Comparison of ENCODE assay signal across 8 cellular contexts in the genomic region with DNA sequence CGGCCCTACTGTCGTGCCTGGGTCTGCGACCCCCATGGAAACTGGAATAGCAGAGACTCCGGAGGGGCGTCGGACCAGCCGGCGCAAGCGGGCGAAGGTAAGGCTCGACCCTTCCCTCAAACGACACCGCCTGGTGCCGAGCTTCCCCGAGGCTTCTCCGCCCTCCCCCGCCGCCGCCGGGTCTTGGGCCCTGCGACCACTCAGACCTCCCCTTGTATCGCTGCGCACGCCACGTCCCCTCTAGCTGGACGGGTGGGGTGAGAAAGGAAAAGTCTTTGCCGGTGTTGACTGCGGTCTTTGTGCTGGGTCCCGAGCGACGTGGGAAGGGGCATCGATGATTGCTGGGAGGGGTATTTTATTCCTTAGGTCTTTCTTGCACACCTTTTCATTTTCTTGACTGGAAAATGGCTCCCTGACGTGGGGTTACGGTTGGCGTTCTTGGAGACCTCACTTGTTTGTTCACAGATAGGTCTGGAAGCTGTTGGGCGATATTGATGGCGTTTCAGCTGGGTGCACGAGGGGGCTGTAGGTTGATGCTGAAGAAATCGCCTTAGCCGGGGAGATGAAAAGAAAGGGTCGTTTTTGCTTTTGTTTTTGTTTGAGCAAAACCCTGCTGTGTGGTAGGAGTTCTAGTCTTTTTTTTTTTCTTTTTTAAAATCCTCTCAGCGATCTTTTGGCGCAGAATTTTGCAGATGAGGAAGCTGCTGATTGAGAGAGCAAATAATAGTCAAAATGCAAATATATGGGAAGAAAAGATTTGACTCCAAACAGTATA. TPM values are rescaled to one million over a fixed set of nuclear protein-coding genes. Genes with fewer than 3 reads are reported as not detected.
A peak's percentile ranks its signal among the peaks of the same experiment; 100 is the strongest.
DNase-seq lines count a peak whose midpoint lies in the region; TF ChIP-seq lines count a peak whose summit lies in the region.

No MANE protein-coding gene starts in this region.

- TF ChIP-seq POLR2A in NB4 (IDR thresholded peaks at IDR 0.05; ENCODE audit: extremely low read depth, insufficient read length) (no peak), testis (IDR thresholded peaks at IDR 0.05) (no peak)

- H3K27me3 ChIP-seq in mucosa of rectum (ENCODE audit: control insufficient read depth in 2 of 2, insufficient read depth in 2 of 2, low read length in 2 of 2) (no peaks in the 10 kb centered on the region), testis (no peaks in the 10 kb centered on the region)

- intact Hi-C loops in testis (cut with DNase I; ENCODE audit: low total_unique reads): no loop called here

- 0 to 2% methylated on average over 35 to 40 of the region's 43 CpGs for WGBS in testis, 2 donors

- DNase-seq in GM12864 (ENCODE audit: low read depth): no peak
- DNase-seq in HCEC 1CT: peak; percentile 46
- peak; percentile 69 for DNase-seq in NB4 (ENCODE audit: low read depth)
- DNase-seq in activated CD8-positive, alpha-beta memory T cell treated with anti-CD3 and anti-CD28 coated beads, Interleukin-2, amount 50 U/mL, for 4 hours: peak; percentile 24
- DNase-seq in epithelial cell of proximal tubule (ENCODE audit: low read depth): no peak
- DNase-seq in testis: peak; percentile 61
- DNase-seq in NCI-H446 treated with DMSO at 0.1 percent for 48 hours (lab: John Stamatoyannopoulos, UW): no peak

- H3K9me3 ChIP-seq in mucosa of rectum (ENCODE audit: control insufficient read depth in 2 of 2, low read length in 2 of 2): no peaks in the 10 kb centered on the region
- no peaks in the 10 kb centered on the region for H3K9me3 ChIP-seq in testis

- H3K27ac ChIP-seq in mucosa of rectum (ENCODE audit: low read depth in 2 of 2, low read length in 2 of 2) (peak overlapping the region; percentile 80 to 89), testis (peak overlapping the region; percentile 89 to 94)

- no peak for TF ChIP-seq CTCF in GM12864 (IDR thresholded peaks at IDR 0.05; ENCODE audit: low read depth, low read length, missing control alignments)
- TF ChIP-seq CTCF in NB4 (IDR thresholded peaks at IDR 0.05; ENCODE audit: low read depth, low read length): no peak
- TF ChIP-seq CTCF in epithelial cell of proximal tubule (conservative IDR thresholded peaks at IDR 0.05; ENCODE audit: low read depth, low read length): no peak
- no peak for TF ChIP-seq CTCF in testis (IDR thresholded peaks at IDR 0.05)

- H3K4me3 ChIP-seq in GM12864 (ENCODE audit: low read depth, low read length) (peak overlapping the region; percentile 94), NB4 (ENCODE audit: low read depth, low read length) (peak overlapping the region; percentile 81), epithelial cell of proximal tubule (ENCODE audit: low read depth, low read length) (peak overlapping the region; percentile 81), mucosa of rectum (ENCODE audit: low read length in 2 of 2) (peak overlapping the region; percentile 97 to 98), testis (peak overlapping the region; percentile 94 to 96)

- peak overlapping the region; percentile 78 to 79 for H3K9ac ChIP-seq in mucosa of rectum (ENCODE audit: low read depth in 1 of 2, low read length in 2 of 2)

- H3K4me1 ChIP-seq in mucosa of rectum (ENCODE audit: control insufficient read depth in 2 of 2, insufficient read depth in 2 of 2, low read length in 2 of 2): peaks cover 2 to 4% of the 10 kb centered on the region in 2 donors
- peaks cover 11% of the 10 kb centered on the region for H3K4me1 ChIP-seq in testis

- H3K36me3 ChIP-seq in mucosa of rectum (ENCODE audit: control insufficient read depth in 2 of 2, insufficient read depth in 2 of 2, low read length in 2 of 2) (no peaks in the 10 kb centered on the region), testis (ENCODE audit: low read depth, missing control alignments) (no peaks in the 10 kb centered on the region)

RNA-seq across cellular contexts. Expression of a gene that starts 0.8 kb away (rescaled TPM):
- total RNA-seq in epithelial cell of proximal tubule (110 and 136 TPM in 2 replicates), testis (100 to 1,000 TPM; 131 to 157 TPM)
- 238 TPM for polyA plus RNA-seq in testis (ENCODE audit: insufficient read depth, low read depth, low replicate concordance)

RNA-seq across cellular contexts. Expression of a gene that starts 4.4 kb away (rescaled TPM):
- total RNA-seq in epithelial cell of proximal tubule (not detected in 2 replicates), testis (10 to 100 TPM; 13.8 to 39.9 TPM)
- polyA plus RNA-seq in testis (ENCODE audit: insufficient read depth, low read depth, low replicate concordance): 98.6 TPM

RNA-seq across cellular contexts. Expression of a gene that starts 47.4 kb away (rescaled TPM):
- total RNA-seq in epithelial cell of proximal tubule (not detected in 2 replicates), testis (1 to 10 TPM in 1 of 2 donors, under 1 TPM in 1; 0.50 to 1.6 TPM)
- polyA plus RNA-seq in testis (ENCODE audit: insufficient read depth, low read depth, low replicate concordance): not detected

Comparison
In these comparisons a context has a peak if more than half of its experiments do, and no peak if none do; other contexts are left out.
1. DNase-seq: peak in HCEC 1CT (single experiment), NB4 (single experiment), activated CD8-positive, alpha-beta memory T cell treated with anti-CD3 and anti-CD28 coated beads, Interleukin-2, amount 50 U/mL, for 4 hours (single experiment) and testis (single experiment); none in GM12864 (single experiment), epithelial cell of proximal tubule (single experiment) and NCI-H446 treated with DMSO at 0.1 percent for 48 hours (single experiment).
2. RNA of a gene that starts 4.4 kb away (total RNA-seq): 13.8 to 39.9 TPM in testis; not detected in epithelial cell of proximal tubule; every median in the first group is over 10 times any median in the second.
3. Peak in every context shown above with its lines, with median percentiles within 50 percentile points of each other: H3K4me3 ChIP-seq.